19 cellular contexts compared by ENCODE assay signal in genomic region chr10:131769691-131770090, GRCh38.
DNase-seq lines count a peak whose midpoint lies in the region; ATAC-seq, FAIRE-seq and TF ChIP-seq lines count a peak whose summit lies in the region.
"Had no signal": no experiment of that assay in that cellular context is flagged by ENCODE, and none has a peak within 500 bp of the region (broad histone marks: within the 10 kb centered on the region; RNA-seq: fewer than 3 reads in every experiment).

No MANE protein-coding gene starts in this region.

- H3K9me3 ChIP-seq in kidney (ENCODE audit: control insufficient read depth in 1 of 2, low read length in 2 of 2), result no peaks in the 10 kb centered on the region
- H3K9me3 ChIP-seq: HAP-1 had no signal

- H3K36me3 ChIP-seq in kidney (ENCODE audit: control insufficient read depth in 1 of 2, insufficient read depth in 2 of 2, low read length in 2 of 2), result no peaks in the 10 kb centered on the region
- H3K36me3 ChIP-seq: HAP-1 had no signal

- intact Hi-C loops in kidney (cut with DNase I), result no loop called here
- intact Hi-C loops in left colon (cut with DNase I, micrococcal nuclease), result no loop called here

- FAIRE-seq in kidney (lab: Jason Lieb, UNC), result no peak
- FAIRE-seq: GM12878, GM19239, H54 had no signal

- peak; percentile 8 for DNase-seq in cerebellar cortex (ENCODE audit: low spot score)
- DNase-seq in kidney, result peak; percentile 26
- DNase-seq in retina, result peak; percentile 60
- DNase-seq in left colon, result no peak
- DNase-seq in activated naive CD4-positive, alpha-beta T cell treated with Interleukin-2 at 50 U/mL for 16 hours, result no peak
- DNase-seq: C1 segment of cervical spinal cord; Calu3; CD4-positive, alpha-beta memory T cell; COR-L47; DMS153; DND-41; GDM1; GOT3; HFFc6 had no signal

- no peak for ATAC-seq in left colon
- ATAC-seq in GM21825 (IDR thresholded peaks at IDR 0.05; ENCODE audit: unreplicated experiment), result no peak
- ATAC-seq: GM12878 had no signal

- no peak overlapping the region for H3K27ac ChIP-seq in kidney (ENCODE audit: low read depth in 2 of 2, low read length in 2 of 2)

- no peak overlapping the region for H3K9ac ChIP-seq in kidney (ENCODE audit: low read length in 2 of 2)

- H3K4me3 ChIP-seq in kidney (ENCODE audit: low read length in 2 of 2), result no peak overlapping the region
- H3K4me3 ChIP-seq: GM12878, HAP-1 had no signal

- H3K4me1 ChIP-seq in kidney (ENCODE audit: control insufficient read depth in 1 of 2, insufficient read depth in 1 of 2, low read depth in 1 of 2, low read length in 2 of 2), result no peaks in the 10 kb centered on the region
- H3K4me1 ChIP-seq: HAP-1 had no signal

- no peak for TF ChIP-seq CTCF in kidney (IDR thresholded peaks at IDR 0.05; ENCODE audit: borderline replicate concordance, extremely low read depth, insufficient read depth)

Comparison
In these comparisons a context has a peak if more than half of its experiments do, and no peak if none do; other contexts are left out.
1. DNase-seq: peak in cerebellar cortex (single experiment), kidney (single experiment) and retina (single experiment); none in left colon (0 of 2) and activated naive CD4-positive, alpha-beta T cell treated with Interleukin-2 at 50 U/mL for 16 hours (single experiment).